ENCODE assay signal across 7 cellular contexts in the genomic region with DNA sequence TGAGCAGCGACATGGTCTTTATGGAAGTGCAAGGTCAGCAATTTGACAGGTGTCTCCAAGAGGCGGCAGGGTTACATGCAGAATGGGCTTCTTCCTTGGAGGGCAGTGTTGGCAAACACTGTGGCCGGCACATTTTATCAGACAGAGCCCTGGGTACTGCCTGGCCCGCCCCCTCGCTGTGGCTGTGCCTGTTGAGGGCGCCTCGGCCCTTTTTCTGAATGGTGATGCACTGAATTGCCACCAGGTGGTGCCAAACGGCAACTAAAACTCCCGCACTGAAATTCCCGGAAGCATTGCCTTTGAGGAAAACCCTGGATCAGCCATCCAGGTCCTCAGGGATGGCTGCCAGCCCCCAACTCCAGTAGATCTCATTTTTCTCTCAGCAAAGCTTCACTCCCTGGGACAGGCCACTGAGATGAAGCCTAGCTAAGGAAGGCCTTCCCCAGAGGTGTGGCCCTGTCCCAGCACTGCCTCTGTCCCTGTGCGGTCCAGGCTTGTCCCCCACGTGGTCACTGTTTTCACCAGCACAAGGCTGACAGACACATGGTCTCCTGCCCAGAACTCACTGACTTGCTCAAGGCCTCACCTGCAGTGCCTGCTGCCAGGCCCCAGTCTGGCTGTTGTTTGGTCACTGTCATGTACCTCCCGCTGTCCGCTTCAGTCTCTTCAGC.
DNase-seq lines count a peak whose midpoint lies in the region; ATAC-seq and TF ChIP-seq lines count a peak whose summit lies in the region.

No MANE protein-coding gene starts in this region.

- CTCF ChIA-PET in GM10248 (lab: Yijun Ruan, JAX): interaction anchor here (0.7 to 7.8 kb wide), 16 partner anchors 10 to 111 kb away, joined by 3 to 122 read pairs (median 4); no protein-coding TSS in a partner anchor

- TF ChIP-seq CTCF in GM10248 (IDR thresholded peaks at IDR 0.05; ENCODE audit: control extremely low read depth, extremely low read depth, low read depth, missing control alignments) (peak; percentile 83), epithelial cell of esophagus (IDR thresholded peaks at IDR 0.05; ENCODE audit: insufficient read depth, low read depth, low read length, missing control alignments) (peak; percentile 81), mucosa of descending colon (IDR thresholded peaks at IDR 0.05) (peak; percentile 70)

- H3K27me3 Mint-ChIP-seq in stimulated activated naive CD8-positive, alpha-beta T cell treated with anti-CD3 and anti-CD28 coated beads, Interleukin-15, amount 100 ng/mL, for 72 hours: no peaks in the 10 kb centered on the region

- no peaks in the 10 kb centered on the region for H3K9me3 ChIP-seq in mucosa of descending colon

- no peaks in the 10 kb centered on the region for H3K4me1 ChIP-seq in mucosa of descending colon (ENCODE audit: low read depth)

- peaks cover 6% of the 10 kb centered on the region for H3K4me1 Mint-ChIP-seq in stimulated activated naive CD8-positive, alpha-beta T cell treated with anti-CD3 and anti-CD28 coated beads, Interleukin-15, amount 100 ng/mL, for 72 hours

- H3K4me3 Mint-ChIP-seq in stimulated activated naive CD8-positive, alpha-beta T cell treated with anti-CD3 and anti-CD28 coated beads, Interleukin-15, amount 100 ng/mL, for 72 hours: no peak overlapping the region

- no peaks in the 10 kb centered on the region for H3K36me3 ChIP-seq in mucosa of descending colon (ENCODE audit: low read depth)

- peak overlapping the region in 1 of 2 donors; percentile 80 for H3K27ac Mint-ChIP-seq in stimulated activated naive CD8-positive, alpha-beta T cell treated with anti-CD3 and anti-CD28 coated beads, Interleukin-15, amount 100 ng/mL, for 72 hours

- intact Hi-C loops in mucosa of descending colon (cut with DNase I, micrococcal nuclease): loop anchor here in 1 of 2 donors (5.0 kb wide), 1 partner anchor 92 kb away; no protein-coding TSS in a partner anchor

- no peaks in the 10 kb centered on the region for H3K9me3 Mint-ChIP-seq in stimulated activated naive CD8-positive, alpha-beta T cell treated with anti-CD3 and anti-CD28 coated beads, Interleukin-15, amount 100 ng/mL, for 72 hours

- POLR2A ChIA-PET in GM10248 (lab: Yijun Ruan, JAX): no interaction called here

- H3K4me3 ChIP-seq in epithelial cell of esophagus (ENCODE audit: low read length) (no peak overlapping the region), mucosa of descending colon (no peak overlapping the region)

- peak; percentile 65 for ATAC-seq in HG03520 (IDR thresholded peaks at IDR 0.05; ENCODE audit: unreplicated experiment)
- peak; percentile 93 for ATAC-seq in mucosa of descending colon
- ATAC-seq in stimulated activated naive CD8-positive, alpha-beta T cell treated with anti-CD3 and anti-CD28 coated beads, Interleukin-15, amount 100 ng/mL, for 72 hours: peak; percentile 69

- DNase-seq in GM10248 (ENCODE audit: extremely low spot score): peak; percentile 79
- DNase-seq in NCI-H82 treated with DMSO at 0.1 percent for 48 hours (lab: John Stamatoyannopoulos, UW; ENCODE audit: unreplicated experiment): peak; percentile 29
- DNase-seq in activated CD8-positive, alpha-beta memory T cell treated with anti-CD3 and anti-CD28 coated beads, Interleukin-2, amount 50 U/mL, for 48 hours: peak; percentile 75
- peak; percentile 64 for DNase-seq in epithelial cell of esophagus (ENCODE audit: low read depth)
- peak in 2 of 3 donors; percentile 65 to 67 for DNase-seq in mucosa of descending colon
- peak; percentile 27 to 35 for DNase-seq in stimulated activated naive CD8-positive, alpha-beta T cell treated with anti-CD3 and anti-CD28 coated beads, Interleukin-15, amount 100 ng/mL, for 72 hours

Comparison
In these comparisons a context has a peak if more than half of its experiments do, and no peak if none do; other contexts are left out.
1. DNase-seq: peak in every context shown above with its lines; median percentile 79 in GM10248; 75 in activated CD8-positive, alpha-beta memory T cell treated with anti-CD3 and anti-CD28 coated beads, Interleukin-2, amount 50 U/mL, for 48 hours; 66 in mucosa of descending colon; 64 in epithelial cell of esophagus; 31 in stimulated activated naive CD8-positive, alpha-beta T cell treated with anti-CD3 and anti-CD28 coated beads, Interleukin-15, amount 100 ng/mL, for 72 hours; 29 in NCI-H82 treated with DMSO at 0.1 percent for 48 hours.